9 cellular contexts compared by ENCODE assay signal in the genomic region with DNA sequence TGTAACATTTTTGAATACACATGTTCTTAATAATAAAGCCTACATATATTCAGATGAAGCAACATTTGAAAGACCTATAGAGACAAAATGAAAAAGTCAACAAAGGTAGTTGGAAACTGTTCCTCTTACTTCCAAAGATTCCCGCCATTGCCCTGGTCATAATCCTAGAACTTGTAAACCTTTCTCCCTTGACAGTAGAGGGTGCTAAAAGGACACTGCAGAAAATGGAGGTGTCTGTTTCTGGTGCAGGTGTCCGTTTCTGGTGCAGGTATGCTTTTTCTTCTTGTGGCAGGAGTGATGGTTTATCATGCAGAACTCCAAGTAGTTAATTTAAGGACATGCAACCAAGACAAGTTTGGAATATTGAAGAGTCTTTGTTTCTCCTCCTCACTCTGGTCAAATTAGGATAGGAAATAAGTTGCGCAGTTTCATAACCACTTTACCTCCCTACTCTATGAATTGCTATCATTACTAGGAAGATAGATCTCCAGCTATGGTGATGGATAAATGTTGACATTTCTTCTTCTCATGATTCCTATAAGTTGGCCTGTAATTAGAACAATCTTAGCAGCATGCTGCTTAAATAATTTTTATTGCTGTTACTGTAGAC. TPM values are rescaled to one million over a fixed set of nuclear protein-coding genes. Genes with fewer than 3 reads are reported as not detected.
DNase-seq lines count a peak whose midpoint lies in the region; ATAC-seq and TF ChIP-seq lines count a peak whose summit lies in the region.
"Had no signal": no experiment of that assay in that cellular context is flagged by ENCODE, and none has a peak within 500 bp of the region (broad histone marks: within the 10 kb centered on the region; RNA-seq: fewer than 3 reads in every experiment).

No MANE protein-coding gene starts in this region.

- no peak overlapping the region for H3K27ac Mint-ChIP-seq in endodermal cell
- no peak overlapping the region for H3K27ac Mint-ChIP-seq in activated T-helper 17 cell treated with anti-CD3 and anti-CD28 coated beads, Interleukin-2, amount 50 U/mL, for 72 hours

- no peaks in the 10 kb centered on the region for H3K27me3 Mint-ChIP-seq in endodermal cell (ENCODE audit: insufficient read depth)
- no peaks in the 10 kb centered on the region for H3K27me3 Mint-ChIP-seq in activated T-helper 17 cell treated with anti-CD3 and anti-CD28 coated beads, Interleukin-2, amount 50 U/mL, for 72 hours

- TF ChIP-seq CTCF in GM12865 (IDR thresholded peaks at IDR 0.05; ENCODE audit: insufficient read depth, low read depth, low read length, missing control alignments) (peak; percentile 60), endodermal cell (conservative IDR thresholded peaks at IDR 0.05) (peak; percentile 78)

- peak; percentile 83 for ATAC-seq in HG02610 (IDR thresholded peaks at IDR 0.05; ENCODE audit: unreplicated experiment)
- ATAC-seq in activated T-helper 17 cell treated with anti-CD3 and anti-CD28 coated beads, Interleukin-2, amount 50 U/mL, for 72 hours (replicated peaks): no peak

- H3K9me3 ChIP-seq in endodermal cell (ENCODE audit: control insufficient read depth, low read length): no peaks in the 10 kb centered on the region
- H3K9me3 ChIP-seq: SJCRH30 had no signal

- H3K9me3 Mint-ChIP-seq in endodermal cell: no peaks in the 10 kb centered on the region
- H3K9me3 Mint-ChIP-seq in activated T-helper 17 cell treated with anti-CD3 and anti-CD28 coated beads, Interleukin-2, amount 50 U/mL, for 72 hours: no peaks in the 10 kb centered on the region

- no peak overlapping the region for H3K9ac ChIP-seq in endodermal cell (ENCODE audit: extremely low read depth, low read length, poor library complexity, severe bottlenecking)

- DNase-seq in GM12865 (ENCODE audit: low read depth): peak; percentile 60
- DNase-seq in NCI-H2196 treated with DMSO at 0.1 percent for 48 hours (lab: John Stamatoyannopoulos, UW; ENCODE audit: unreplicated experiment): peak; percentile 18
- peak; percentile 49 for DNase-seq in endodermal cell
- DNase-seq in renal cortical epithelial cell (ENCODE audit: low read depth): peak; percentile 36
- no peak for DNase-seq in hepatic stellate cell (ENCODE audit: low spot score)
- no peak for DNase-seq in GM19238 (ENCODE audit: insufficient read length, low spot score)

- H3K4me3 ChIP-seq in GM12865 (ENCODE audit: low read depth, low read length): no peak overlapping the region
- H3K4me3 ChIP-seq in endodermal cell (ENCODE audit: low read length): no peak overlapping the region
- H3K4me3 ChIP-seq: SJCRH30 had no signal

- H3K27me3 ChIP-seq in endodermal cell (ENCODE audit: control insufficient read depth, insufficient read depth, low read length, poor library complexity, severe bottlenecking): no peaks in the 10 kb centered on the region
- H3K27me3 ChIP-seq: SJCRH30 had no signal

- H3K4me1 ChIP-seq in endodermal cell (ENCODE audit: control insufficient read depth, insufficient read depth, low read length): no peaks in the 10 kb centered on the region
- H3K4me1 ChIP-seq: SJCRH30 had no signal

- no peaks in the 10 kb centered on the region for H3K4me1 Mint-ChIP-seq in endodermal cell
- no peaks in the 10 kb centered on the region for H3K4me1 Mint-ChIP-seq in activated T-helper 17 cell treated with anti-CD3 and anti-CD28 coated beads, Interleukin-2, amount 50 U/mL, for 72 hours

- no peaks in the 10 kb centered on the region for H3K36me3 ChIP-seq in endodermal cell (ENCODE audit: control insufficient read depth, insufficient read depth, low read length)
- H3K36me3 ChIP-seq: SJCRH30 had no signal

- no peaks in the 10 kb centered on the region for H3K36me3 Mint-ChIP-seq in endodermal cell (ENCODE audit: low read depth)
- H3K36me3 Mint-ChIP-seq in activated T-helper 17 cell treated with anti-CD3 and anti-CD28 coated beads, Interleukin-2, amount 50 U/mL, for 72 hours (ENCODE audit: low read depth): no peaks in the 10 kb centered on the region

- 58 to 66% methylated on average over 2 to 3 of the region's 3 CpGs for WGBS in endodermal cell (ENCODE audit: insufficient coverage in 1 of 2, insufficient read length in 1 of 2), 2 experiments

- no peak overlapping the region for H3K27ac ChIP-seq in endodermal cell (ENCODE audit: low read depth, low read length)
- H3K27ac ChIP-seq: SJCRH30 had no signal

- no peak overlapping the region for H3K4me3 Mint-ChIP-seq in endodermal cell
- H3K4me3 Mint-ChIP-seq in activated T-helper 17 cell treated with anti-CD3 and anti-CD28 coated beads, Interleukin-2, amount 50 U/mL, for 72 hours: no peak overlapping the region

RNA-seq across cellular contexts. Expression of a gene that starts 56.0 kb away (rescaled TPM):
- total RNA-seq in endodermal cell (1 to 10 TPM; 6.9 to 9.6 TPM), renal cortical epithelial cell (25.8 and 32.0 TPM in 2 replicates)
- polyA plus RNA-seq in endodermal cell (2013, experiment 1 of 2): 8.9 TPM
- polyA plus RNA-seq in endodermal cell (2013, experiment 2 of 2): 7.3 TPM
- 1 to 10 TPM; 6.4 to 7.4 TPM for total RNA-seq in activated T-helper 17 cell treated with anti-CD3 and anti-CD28 coated beads, Interleukin-2, amount 50 U/mL, for 72 hours

Comparison
In these comparisons a context has a peak if more than half of its experiments do, and no peak if none do; other contexts are left out.
1. DNase-seq: peak in GM12865 (single experiment), NCI-H2196 treated with DMSO at 0.1 percent for 48 hours (single experiment), endodermal cell (single experiment) and renal cortical epithelial cell (single experiment); none in hepatic stellate cell (single experiment) and GM19238 (single experiment).